15 cellular contexts compared by ENCODE assay signal in genomic region chr17:46163929-46164594, GRCh38. TPM values are rescaled to one million over a fixed set of nuclear protein-coding genes. Genes with fewer than 3 reads are reported as not detected.
DNase-seq lines count a peak whose midpoint lies in the region; ATAC-seq, FAIRE-seq and TF ChIP-seq lines count a peak whose summit lies in the region.
"Had no signal": no experiment of that assay in that cellular context is flagged by ENCODE, and none has a peak within 500 bp of the region (broad histone marks: within the 10 kb centered on the region; RNA-seq: fewer than 3 reads in every experiment).

No MANE protein-coding gene starts in this region.

- no peak for DNase-seq in CD8-positive, alpha-beta memory T cell
- DNase-seq in bronchial epithelial cell (ENCODE audit: low read depth): peak; percentile 36
- no peak for DNase-seq in memory B cell (ENCODE audit: low spot score in 2 of 2)
- DNase-seq in erythroblast (lab: John Stamatoyannopoulos, UW): no peak
- DNase-seq in lower leg skin (ENCODE audit: low spot score in 2 of 2): no peak
- DNase-seq in HCEC 1CT: no peak
- DNase-seq: activated B cell treated with CpG ODN at 0.5 μM for 24 hours; dorsolateral prefrontal cortex; mesenchymal stem cell; sigmoid colon; stimulated activated CD4-positive, alpha-beta T cell treated with anti-CD3 and anti-CD28 coated beads, Interleukin-2, amount 100 ng/mL, for 48 hours had no signal

- H3K4me3 ChIP-seq in BLaER1: no peak overlapping the region
- no peak overlapping the region for H3K4me3 ChIP-seq in CD8-positive, alpha-beta memory T cell (ENCODE audit: low read length)
- H3K4me3 ChIP-seq in bronchial epithelial cell (ENCODE audit: low read depth, low read length): no peak overlapping the region
- no peak overlapping the region for H3K4me3 ChIP-seq in lower leg skin (ENCODE audit: low read depth, poor library complexity, severe bottlenecking)
- H3K4me3 ChIP-seq: ascending aorta, dorsolateral prefrontal cortex, sigmoid colon had no signal

- H3K27me3 ChIP-seq in BLaER1 (no peaks in the 10 kb centered on the region), bronchial epithelial cell (ENCODE audit: control insufficient read depth, insufficient read depth, low read length) (no peaks in the 10 kb centered on the region)
- H3K27me3 ChIP-seq in CD8-positive, alpha-beta memory T cell (ENCODE audit: insufficient read depth, low read length, poor library complexity, severe bottlenecking): no peaks in the 10 kb centered on the region
- H3K27me3 ChIP-seq: ascending aorta, dorsolateral prefrontal cortex, sigmoid colon had no signal

- no peak for TF ChIP-seq POLR2A in erythroblast (IDR thresholded peaks at IDR 0.05; ENCODE audit: low read length)
- no peak for TF ChIP-seq POLR2A in lower leg skin (IDR thresholded peaks at IDR 0.05)

- H3K4me3 Mint-ChIP-seq in CD8-positive, alpha-beta memory T cell: peak overlapping the region in 4 of 7 donors; percentile 16 to 59 (median 38)
- H3K4me3 Mint-ChIP-seq in memory B cell: no peak overlapping the region
- H3K4me3 Mint-ChIP-seq: activated B cell treated with CpG ODN at 0.5 μM for 24 hours, B cell had no signal

- H3K4me1 Mint-ChIP-seq in CD8-positive, alpha-beta memory T cell: peaks cover 77 to 85% (median 83%) of the 10 kb centered on the region in 3 donors
- peaks cover 45% of the 10 kb centered on the region for H3K4me1 Mint-ChIP-seq in memory B cell

- H3K9ac ChIP-seq in BLaER1: no peak overlapping the region

- peaks cover 28% of the 10 kb centered on the region for H3K4me1 ChIP-seq in BLaER1
- peaks cover 90% of the 10 kb centered on the region for H3K4me1 ChIP-seq in CD8-positive, alpha-beta memory T cell (ENCODE audit: insufficient read depth, low read length)

- H3K27ac Mint-ChIP-seq in CD8-positive, alpha-beta memory T cell: peak overlapping the region in 7 of 8 donors; percentile 0 to 59 (median 30)
- peak overlapping the region; percentile 35 for H3K27ac Mint-ChIP-seq in memory B cell

- 30% methylated on average over 4 of the region's 4 CpGs for WGBS in lower leg skin, 2 donors

- CTCF ChIA-PET in CD8-positive, alpha-beta memory T cell (lab: Charles Lee): interaction anchor here (1.5 to 2.0 kb wide), 2 partner anchors 23 to 49 kb away, joined by 4 to 6 read pairs; no protein-coding TSS in a partner anchor

- POLR2A ChIA-PET in CD8-positive, alpha-beta memory T cell (lab: Charles Lee): interaction anchor here (0.6 to 1.1 kb wide), 2 partner anchors 47 to 49 kb away, joined by 3 to 4 read pairs; no protein-coding TSS in a partner anchor

- no peak for ATAC-seq in memory B cell (ENCODE audit: low read depth)
- no peak for ATAC-seq in GM18868 (IDR thresholded peaks at IDR 0.05; ENCODE audit: unreplicated experiment)

- FAIRE-seq in bronchial epithelial cell (lab: Jason Lieb, UNC): no peak

- no peaks in the 10 kb centered on the region for H3K9me3 Mint-ChIP-seq in CD8-positive, alpha-beta memory T cell
- no peaks in the 10 kb centered on the region for H3K9me3 Mint-ChIP-seq in memory B cell
- H3K9me3 Mint-ChIP-seq: activated B cell treated with CpG ODN at 0.5 μM for 24 hours had no signal

- intact Hi-C loops in lower leg skin (cut with DNase I; ENCODE audit: low total_unique reads): no loop called here

- no peak overlapping the region for H3K27ac ChIP-seq in BLaER1
- no peak overlapping the region for H3K27ac ChIP-seq in CD8-positive, alpha-beta memory T cell (ENCODE audit: low read depth, low read length)
- H3K27ac ChIP-seq: ascending aorta, dorsolateral prefrontal cortex had no signal

- H3K27me3 Mint-ChIP-seq in CD8-positive, alpha-beta memory T cell: no peaks in the 10 kb centered on the region
- H3K27me3 Mint-ChIP-seq in memory B cell: no peaks in the 10 kb centered on the region
- H3K27me3 Mint-ChIP-seq: activated B cell treated with CpG ODN at 0.5 μM for 24 hours, B cell had no signal

- TF ChIP-seq CTCF in bronchial epithelial cell (IDR thresholded peaks at IDR 0.05; ENCODE audit: insufficient read depth, low read length, severe bottlenecking): no peak
- no peak for TF ChIP-seq CTCF in lower leg skin (IDR thresholded peaks at IDR 0.05)

- H3K9me3 ChIP-seq in BLaER1: peaks cover 3% of the 10 kb centered on the region; the same call in 1 of the 2 replicates
- no peaks in the 10 kb centered on the region for H3K9me3 ChIP-seq in CD8-positive, alpha-beta memory T cell (ENCODE audit: low read length)
- H3K9me3 ChIP-seq: ascending aorta, sigmoid colon had no signal

- peaks cover 0 to 41% (median 3%) of the 10 kb centered on the region in 3 donors for H3K36me3 Mint-ChIP-seq in CD8-positive, alpha-beta memory T cell
- peaks cover 8% of the 10 kb centered on the region for H3K36me3 Mint-ChIP-seq in memory B cell

- H4K20me1 ChIP-seq in BLaER1: peaks cover 100% of the 10 kb centered on the region

- H3K4me2 ChIP-seq in BLaER1: peak overlapping the region; percentile 7; the same call in 1 of the 2 replicates

- H3K36me3 ChIP-seq in BLaER1 (peaks cover 73% of the 10 kb centered on the region), bronchial epithelial cell (ENCODE audit: control insufficient read depth, insufficient read depth, low read length) (no peaks in the 10 kb centered on the region)
- no peaks in the 10 kb centered on the region for H3K36me3 ChIP-seq in CD8-positive, alpha-beta memory T cell (ENCODE audit: insufficient read depth, low read length)
- H3K36me3 ChIP-seq: ascending aorta had no signal

RNA-seq across cellular contexts. Expression of gene KANSL1, which starts 29.2 kb away (rescaled TPM):
- total RNA-seq in CD8-positive, alpha-beta memory T cell: 10 to 100 TPM; 69.2 to 70.7 TPM
- 20.9 TPM for polyA plus RNA-seq in CD8-positive, alpha-beta memory T cell
- 58.5 and 106 TPM in 2 replicates for total RNA-seq in bronchial epithelial cell
- total RNA-seq in lower leg skin: 100 to 1,000 TPM in 1 of 4 donors, 10 to 100 TPM in 3; 53.8 to 107 (median 60.6) TPM
